19 cellular contexts compared by ENCODE assay signal in genomic region chr3:174480767-174481166, GRCh38.
"Had no signal": no experiment of that assay in that cellular context is flagged by ENCODE, and none has a peak within 500 bp of the region (broad histone marks: within the 10 kb centered on the region; RNA-seq: fewer than 3 reads in every experiment).

No MANE protein-coding gene starts in this region.

- DNase-seq: colonic mucosa; cortex of kidney; dermis blood vessel endothelial cell; dorsolateral prefrontal cortex; effector CD4-positive, alpha-beta T cell; effector CD8-positive, alpha-beta T cell; effector memory CD4-positive, alpha-beta T cell; effector memory CD8-positive, alpha-beta T cell; endodermal cell; erythroblast; esophagus squamous epithelium; foreskin fibroblast; foreskin keratinocyte; foreskin melanocyte; gastrocnemius medialis; glutamatergic neuron; head of caudate nucleus; heart left ventricle; heart right ventricle had no signal
